Comparison of ENCODE assay signal across 12 cellular contexts in genomic region chr19:6088677-6089063, GRCh38. TPM values are rescaled to one million over a fixed set of nuclear protein-coding genes. Genes with fewer than 3 reads are reported as not detected.
DNase-seq lines count a peak whose midpoint lies in the region; ATAC-seq and TF ChIP-seq lines count a peak whose summit lies in the region.
"Had no signal": no experiment of that assay in that cellular context is flagged by ENCODE, and none has a peak within 500 bp of the region (broad histone marks: within the 10 kb centered on the region; RNA-seq: fewer than 3 reads in every experiment).

No MANE protein-coding gene starts in this region.

- H3K27me3 ChIP-seq in adipocyte (replicated peaks; ENCODE audit: control insufficient read depth, insufficient read depth, low read length) (no peaks in the 10 kb centered on the region), upper lobe of left lung (no peaks in the 10 kb centered on the region)

- H3K27ac ChIP-seq in upper lobe of left lung, result peak overlapping the region; percentile 70 to 80 (median 75)

- TF ChIP-seq EP300 in upper lobe of left lung (IDR thresholded peaks at IDR 0.05), result no peak

- no peak for TF ChIP-seq POLR2A in upper lobe of left lung (IDR thresholded peaks at IDR 0.05)

- H3K9me3 ChIP-seq in adipocyte (ENCODE audit: control insufficient read depth, low read length), result no peaks in the 10 kb centered on the region
- no peaks in the 10 kb centered on the region for H3K9me3 ChIP-seq in upper lobe of left lung

- no peak for TF ChIP-seq CTCF in upper lobe of left lung (IDR thresholded peaks at IDR 0.05)

- DNase-seq in NCI-H345 (lab: John Stamatoyannopoulos, UW) (peak; percentile 38), NCI-H345 treated with DMSO at 0.1 percent for 48 hours (lab: John Stamatoyannopoulos, UW; ENCODE audit: unreplicated experiment) (no peak), adipocyte (ENCODE audit: low read depth) (no peak), kidney glomerular epithelial cell (lab: John Stamatoyannopoulos, UW) (peak; percentile 44), upper lobe of left lung (no peak)
- DNase-seq: activated CD4-positive, alpha-beta T cell treated with anti-CD3 and anti-CD28 coated beads, Interleukin-2, amount 10 ng/mL, durations not matched to agents 7 days and 5 days had no signal

- 69 to 81% methylated on average over 3 of the region's 3 CpGs for whole genome bisulfite sequencing in upper lobe of left lung, 2 donors

- H3K36me3 ChIP-seq in adipocyte (ENCODE audit: control insufficient read depth, insufficient read depth, low read length, severe bottlenecking) (no peaks in the 10 kb centered on the region), upper lobe of left lung (no peaks in the 10 kb centered on the region)

- H3K4me1 ChIP-seq in adipocyte (ENCODE audit: control insufficient read depth, insufficient read depth, low read length) (peaks cover 72% of the 10 kb centered on the region), upper lobe of left lung (peaks cover 24 to 49% (median 41%) of the 10 kb centered on the region in 4 donors)

- ATAC-seq in upper lobe of left lung (ENCODE audit: low FRiP score in 2 of 2) (no peak), GM18858 (IDR thresholded peaks at IDR 0.05; ENCODE audit: unreplicated experiment) (no peak), HG02852 (IDR thresholded peaks at IDR 0.05; ENCODE audit: unreplicated experiment) (no peak), GM19395 (IDR thresholded peaks at IDR 0.05; ENCODE audit: unreplicated experiment) (no peak)

- H3K9ac ChIP-seq in adipocyte (ENCODE audit: low read length), result peak overlapping the region; percentile 76

- peak overlapping the region; percentile 36 for H3K4me3 ChIP-seq in adipocyte (ENCODE audit: low read length)
- H3K4me3 ChIP-seq in upper lobe of left lung, result no peak overlapping the region

RNA-seq across cellular contexts. Expression of gene RFX2, which starts 21.6 kb away (rescaled TPM):
- total RNA-seq in upper lobe of left lung, result 100 to 1,000 TPM in 1 of 6 donors, 10 to 100 TPM in 5; 14.3 to 111 (median 28.6) TPM

RNA-seq across cellular contexts. Expression of gene ACSBG2, which starts 46.8 kb away (rescaled TPM):
- total RNA-seq in upper lobe of left lung, result not detected
- total RNA-seq: activated CD4-positive, alpha-beta T cell treated with anti-CD3 and anti-CD28 coated beads, Interleukin-2, amount 10 ng/mL, durations not matched to agents 7 days and 5 days; glomerular endothelial cell; neural crest cell; Right ventricle myocardium superior had no signal

Comparison
In these comparisons a context has a peak if more than half of its experiments do, and no peak if none do; other contexts are left out.
1. DNase-seq: peak in NCI-H345 (single experiment) and kidney glomerular epithelial cell (single experiment); none in NCI-H345 treated with DMSO at 0.1 percent for 48 hours (single experiment), adipocyte (single experiment) and upper lobe of left lung (0 of 2).